ENCODE assay signal across 10 cellular contexts in genomic region chr13:38223093-38223492, GRCh38.
DNase-seq lines count a peak whose midpoint lies in the region; ATAC-seq, FAIRE-seq and TF ChIP-seq lines count a peak whose summit lies in the region.
"Had no signal": no experiment of that assay in that cellular context is flagged by ENCODE, and none has a peak within 500 bp of the region (broad histone marks: within the 10 kb centered on the region; RNA-seq: fewer than 3 reads in every experiment).

No MANE protein-coding gene starts in this region.

- H2BK20ac ChIP-seq in H1 (ENCODE audit: low read length) = no peak overlapping the region

- peak; percentile 92 to 98 for TF ChIP-seq RAD21 in H1 (IDR thresholded peaks at IDR 0.05 in 1 of 2, conservative IDR thresholded peaks at IDR 0.05 in 1 of 2; ENCODE audit: low read depth in 2 of 2, low read length in 2 of 2)

- no peak overlapping the region for H2AFZ ChIP-seq in H1 (ENCODE audit: low read length)
- no peak overlapping the region for H2AFZ ChIP-seq in neuronal stem cell (ENCODE audit: low read length)
- H2AFZ ChIP-seq: PC-9 had no signal

- TF ChIP-seq POLR2A in H1 (IDR thresholded peaks at IDR 0.05; ENCODE audit: control extremely low read depth in 1 of 2, low read depth in 2 of 2, low read length in 2 of 2) = no peak

- H3K23me2 ChIP-seq in H1 (ENCODE audit: low read depth, low read length) = no peaks in the 10 kb centered on the region

- no peak overlapping the region for H2BK5ac ChIP-seq in H1 (ENCODE audit: low read depth, low read length)
- H2BK5ac ChIP-seq in neuronal stem cell (ENCODE audit: low read length) = no peak overlapping the region

- H4K5ac ChIP-seq in H1 (ENCODE audit: insufficient read length, low read depth, low read length) = no peak overlapping the region

- POLR2A ChIA-PET in H1 (lab: Charles Lee; ENCODE audit: partially characterized antibody) = no interaction called here

- H3K18ac ChIP-seq in H1 (ENCODE audit: extremely low read depth, low read length) = no peak overlapping the region
- no peak overlapping the region for H3K18ac ChIP-seq in neuronal stem cell (ENCODE audit: low read length)

- TF ChIP-seq CTCF in GM12874 (IDR thresholded peaks at IDR 0.05; ENCODE audit: insufficient read depth, low read depth, low read length) (peak; percentile 16; the same call in 1 of the 2 replicates), H1 (IDR thresholded peaks at IDR 0.05; ENCODE audit: control extremely low read depth in 1 of 3, insufficient read depth in 1 of 3, low read depth in 1 of 3, low read length in 3 of 3) (peak in 2 of 3 experiments; percentile 76 to 78; a peak in 3 of 4 replicates)

- DNase-seq in NCI-H526 treated with DMSO at 0.1 percent for 48 hours (lab: John Stamatoyannopoulos, UW) (peak; percentile 35), H1 (ENCODE audit: low read depth in 1 of 2, low spot score in 2 of 2) (peak in 1 of 2 experiments; percentile 17), neuronal stem cell (ENCODE audit: low spot score) (peak; percentile 38)
- no peak for DNase-seq in activated CD4-positive, alpha-beta T cell treated with anti-CD3 and anti-CD28 coated beads, Interleukin-2, amount 50 U/mL, for 4 hours
- DNase-seq: activated gamma-delta T cell treated with Interleukin-2 at 50 U/mL for 16 hours; PC-9; stimulated activated CD4-positive, alpha-beta T cell treated with anti-CD3 and anti-CD28 coated beads, Interleukin-1b, Interleukin-23, amount 100 ng/mL, for 48 hours had no signal

- H2AK5ac ChIP-seq in H1 (ENCODE audit: low read depth, low read length) (no peak overlapping the region), neuronal stem cell (ENCODE audit: low read depth, low read length) (no peak overlapping the region)

- H3K14ac ChIP-seq in H1 (ENCODE audit: insufficient read length) = no peak overlapping the region
- H3K14ac ChIP-seq in neuronal stem cell (ENCODE audit: low read length) = no peak overlapping the region

- H2BK15ac ChIP-seq in H1 (ENCODE audit: low read length) (no peak overlapping the region), neuronal stem cell (ENCODE audit: low read length) (no peak overlapping the region)

- H3K23ac ChIP-seq in H1 (ENCODE audit: insufficient read length) = no peak overlapping the region
- no peak overlapping the region for H3K23ac ChIP-seq in neuronal stem cell (ENCODE audit: low read depth, low read length, poor library complexity)

- H3K4me3 ChIP-seq in H1 (ENCODE audit: extremely low read depth in 1 of 4, insufficient read depth in 2 of 4, low read depth in 3 of 4, low read length in 4 of 4) (no peak overlapping the region), neuronal stem cell (ENCODE audit: low read length in 2 of 2) (no peak overlapping the region)
- H3K4me3 ChIP-seq: PC-9 had no signal

- FAIRE-seq in H1 (lab: Jason Lieb, UNC) = peak; percentile 97

- H3K79me1 ChIP-seq in H1 (ENCODE audit: low read depth, low read length) (no peaks in the 10 kb centered on the region), neuronal stem cell (ENCODE audit: low read depth, low read length) (no peaks in the 10 kb centered on the region)

- CTCF ChIA-PET in H1 (lab: Charles Lee; ENCODE audit: partially characterized antibody) = interaction anchor here (0.6 to 3.0 kb wide), 18 partner anchors 11 to 647 kb away, joined by 3 to 15 read pairs (median 3); partner anchors contain the start of gene TRPC4

- H3K4ac ChIP-seq in H1 (replicated peaks; ENCODE audit: insufficient read length, low read depth, low read length) (no peak overlapping the region), neuronal stem cell (ENCODE audit: low read length) (no peak overlapping the region)

- H3K36me3 ChIP-seq in H1 (ENCODE audit: control insufficient read depth in 2 of 4, insufficient read depth in 4 of 4, low read length in 3 of 4) (no peaks in the 10 kb centered on the region; a peak in 1 of 8 replicates), neuronal stem cell (replicated peaks in 1 of 2; ENCODE audit: control insufficient read depth in 2 of 2, insufficient read depth in 2 of 2, low read length in 2 of 2) (no peaks in the 10 kb centered on the region)

- H2BK120ac ChIP-seq in H1 (replicated peaks; ENCODE audit: low read depth, low read length) = no peak overlapping the region
- H2BK120ac ChIP-seq in neuronal stem cell (ENCODE audit: low read depth, low read length) = no peak overlapping the region

- H3K27ac ChIP-seq in H1 (ENCODE audit: low read depth, low read length) (no peak overlapping the region), neuronal stem cell (replicated peaks; ENCODE audit: low read length) (no peak overlapping the region)
- H3K27ac ChIP-seq: PC-9 had no signal

- no peak overlapping the region for H4K8ac ChIP-seq in H1 (ENCODE audit: extremely low read depth, insufficient read depth, low read length)
- H4K8ac ChIP-seq in neuronal stem cell (ENCODE audit: low read depth, low read length) = no peak overlapping the region

- H3K79me2 ChIP-seq in H1 (ENCODE audit: control insufficient read depth in 1 of 2, insufficient read depth in 2 of 2, low read length in 2 of 2) = no peaks in the 10 kb centered on the region

- H3K27me3 ChIP-seq in H1 (replicated peaks in 1 of 4; ENCODE audit: control insufficient read depth in 3 of 4, extremely low read depth in 1 of 4, insufficient read depth in 3 of 4, low read length in 3 of 4) = no peaks in the 10 kb centered on the region
- no peaks in the 10 kb centered on the region for H3K27me3 ChIP-seq in neuronal stem cell (ENCODE audit: control insufficient read depth in 3 of 3, insufficient read depth in 3 of 3, low read depth in 1 of 3, low read length in 3 of 3)

- H3K9ac ChIP-seq in H1 (replicated peaks in 1 of 4; ENCODE audit: extremely low read depth in 1 of 4, low read depth in 3 of 4, low read length in 3 of 4) (no peak overlapping the region), neuronal stem cell (ENCODE audit: low read depth, low read length, poor library complexity) (no peak overlapping the region)

- no peak for TF ChIP-seq EP300 in H1 (IDR thresholded peaks at IDR 0.05; ENCODE audit: borderline replicate concordance in 1 of 2, low read depth in 2 of 2, low read length in 2 of 2)

- H3K4me2 ChIP-seq in H1 (ENCODE audit: insufficient read depth in 1 of 2, low read depth in 2 of 2, low read length in 2 of 2) = no peak overlapping the region
- no peak overlapping the region for H3K4me2 ChIP-seq in neuronal stem cell (ENCODE audit: insufficient read depth, low read length, poor library complexity, severe bottlenecking)
- H3K4me2 ChIP-seq: PC-9 had no signal

- ATAC-seq in GM18907 (IDR thresholded peaks at IDR 0.05; ENCODE audit: unreplicated experiment) = no peak
- ATAC-seq in GM19328 (IDR thresholded peaks at IDR 0.05; ENCODE audit: unreplicated experiment) = no peak

- H4K91ac ChIP-seq in H1 (replicated peaks; ENCODE audit: insufficient read length, low read length) = no peak overlapping the region
- H4K91ac ChIP-seq in neuronal stem cell (ENCODE audit: low read depth, low read length, poor library complexity) = no peak overlapping the region

- WGBS in H1 (ENCODE audit: extremely low coverage in 1 of 2, insufficient coverage in 1 of 2, insufficient read length in 1 of 2, insufficient replicate concordance in 2 of 2, low coverage in 1 of 2, low lambda C conversion rate in 2 of 2, missing lambda C conversion rate in 1 of 2), 2 experiments = 42% methylated on average over 1 of the region's 1 CpG; no CpG with 5 or more reads in 1 of the 2 experiments
- no CpG with 5 or more reads among the region's 1 CpG for WGBS in neuronal stem cell (ENCODE audit: extremely low coverage in 2 of 2, insufficient read length in 2 of 2, insufficient replicate concordance in 1 of 2), 2 donors

- no peaks in the 10 kb centered on the region for H4K20me1 ChIP-seq in H1 (replicated peaks in 1 of 2; ENCODE audit: control insufficient read depth in 1 of 2, insufficient read depth in 2 of 2, low read length in 2 of 2)

- H3K56ac ChIP-seq in H1 (replicated peaks; ENCODE audit: insufficient read length, low read depth, low read length) = no peak overlapping the region

- no peaks in the 10 kb centered on the region for H3K4me1 ChIP-seq in H1 (replicated peaks in 1 of 4; ENCODE audit: control insufficient read depth in 3 of 4, insufficient read depth in 4 of 4, low read length in 3 of 4)
- no peaks in the 10 kb centered on the region for H3K4me1 ChIP-seq in neuronal stem cell (ENCODE audit: control insufficient read depth in 2 of 2, insufficient read depth in 1 of 2, low read depth in 1 of 2, low read length in 2 of 2)

- H2BK12ac ChIP-seq in H1 (ENCODE audit: low read depth, low read length) (no peak overlapping the region), neuronal stem cell (ENCODE audit: low read length) (no peak overlapping the region)

- H3K9me3 ChIP-seq in H1 (ENCODE audit: insufficient read depth in 2 of 2, low read depth in 1 of 2, low read length in 1 of 2) = no peaks in the 10 kb centered on the region
- H3K9me3 ChIP-seq in neuronal stem cell (replicated peaks in 1 of 2; ENCODE audit: control insufficient read depth in 2 of 2, insufficient read depth in 1 of 2, low read depth in 1 of 2, low read length in 2 of 2) = no peaks in the 10 kb centered on the region

TF ChIP-seq in H1, 55 proteins besides CTCF, POLR2A, EP300 and RAD21:
- no peak for TF ChIP-seq YY1 (IDR thresholded peaks at IDR 0.05; ENCODE audit: low read depth, low read length)
- no peak for TF ChIP-seq EGR1 (IDR thresholded peaks at IDR 0.05; ENCODE audit: borderline replicate concordance, low read depth, low read length)
- no peak for TF ChIP-seq HDAC6 (IDR thresholded peaks at IDR 0.05; ENCODE audit: low read depth, low read length)
- no peak for TF ChIP-seq TBP (IDR thresholded peaks at IDR 0.05; ENCODE audit: low read depth, low read length)
- TF ChIP-seq RFX5 (IDR thresholded peaks at IDR 0.05; ENCODE audit: borderline replicate concordance, low read depth, low read length) = no peak
- no peak for TF ChIP-seq SP1 (IDR thresholded peaks at IDR 0.05; ENCODE audit: low read depth, low read length)
- TF ChIP-seq RNF2 (IDR thresholded peaks at IDR 0.05; ENCODE audit: borderline replicate concordance, low read depth, low read length, missing control alignments, poor library complexity, severe bottlenecking) = no peak
- no peak for TF ChIP-seq GTF2F1 (IDR thresholded peaks at IDR 0.05; ENCODE audit: borderline replicate concordance, low read depth, low read length)

Comparison
In these comparisons a context has a peak if more than half of its experiments do, and no peak if none do; other contexts are left out.
1. DNase-seq: peak in NCI-H526 treated with DMSO at 0.1 percent for 48 hours (single experiment) and neuronal stem cell (single experiment); none in activated CD4-positive, alpha-beta T cell treated with anti-CD3 and anti-CD28 coated beads, Interleukin-2, amount 50 U/mL, for 4 hours (0 of 2).